14 cellular contexts compared by ENCODE assay signal in genomic region chr3:29004885-29005599, GRCh38.
A peak's percentile ranks its signal among the peaks of the same experiment; 100 is the strongest.
DNase-seq lines count a peak whose midpoint lies in the region; ATAC-seq, FAIRE-seq and TF ChIP-seq lines count a peak whose summit lies in the region.
"Had no signal": no experiment of that assay in that cellular context is flagged by ENCODE, and none has a peak within 500 bp of the region (broad histone marks: within the 10 kb centered on the region; RNA-seq: fewer than 3 reads in every experiment).

No MANE protein-coding gene starts in this region.

- TF ChIP-seq POLR2A in GM12891 (IDR thresholded peaks at IDR 0.05; ENCODE audit: low read depth, low read length) = no peak

- peak; percentile 88 for ATAC-seq in GM19324 (IDR thresholded peaks at IDR 0.05; ENCODE audit: low FRiP score, unreplicated experiment)
- peak; percentile 97 for ATAC-seq in HG02588 (IDR thresholded peaks at IDR 0.05; ENCODE audit: unreplicated experiment)
- peak; percentile 99 for ATAC-seq in HG03175 (IDR thresholded peaks at IDR 0.05; ENCODE audit: unreplicated experiment)
- ATAC-seq: body of pancreas had no signal

- FAIRE-seq in GM12891 (lab: Jason Lieb, UNC) = peak; percentile 85
- FAIRE-seq: H54 had no signal

- no peak for DNase-seq in GM12891 (ENCODE audit: insufficient read length, low spot score)
- DNase-seq in SHP77 treated with DMSO at 0.1 percent for 48 hours (lab: John Stamatoyannopoulos, UW) = no peak
- no peak for DNase-seq in activated T-cell treated with anti-CD3 and anti-CD28 coated beads for 4 hours
- no peak for DNase-seq in HuH-7.5 (ENCODE audit: low spot score)
- DNase-seq in NCI-H1092 (lab: John Stamatoyannopoulos, UW) = no peak
- DNase-seq: body of pancreas; endodermal cell; NCI-H510A treated with DMSO at 0.1 percent for 48 hours; SIG-M5; stimulated activated naive CD4-positive, alpha-beta T cell treated with Interleukin-2 at 50 U/mL for 16 hours had no signal

TF ChIP-seq in GM12891, 5 proteins besides CTCF, POLR2A, EP300 and RAD21:
- no peak for TF ChIP-seq PAX5 (IDR thresholded peaks at IDR 0.05; ENCODE audit: insufficient read depth, low read length, severe bottlenecking)
- TF ChIP-seq POLR2AphosphoS5 (IDR thresholded peaks at IDR 0.05; ENCODE audit: low read depth, low read length) = no peak
- TF ChIP-seq SPI1 (IDR thresholded peaks at IDR 0.05; ENCODE audit: low read depth, low read length) = no peak
- TF ChIP-seq POU2F2 (IDR thresholded peaks at IDR 0.05; ENCODE audit: low read depth, low read length) = no peak
- no peak for TF ChIP-seq TAF1 (IDR thresholded peaks at IDR 0.05; ENCODE audit: low read depth, low read length)
TF ChIP-seq in GM12891: peak in this region for 0.
